8 cellular contexts compared by ENCODE assay signal in the genomic region with DNA sequence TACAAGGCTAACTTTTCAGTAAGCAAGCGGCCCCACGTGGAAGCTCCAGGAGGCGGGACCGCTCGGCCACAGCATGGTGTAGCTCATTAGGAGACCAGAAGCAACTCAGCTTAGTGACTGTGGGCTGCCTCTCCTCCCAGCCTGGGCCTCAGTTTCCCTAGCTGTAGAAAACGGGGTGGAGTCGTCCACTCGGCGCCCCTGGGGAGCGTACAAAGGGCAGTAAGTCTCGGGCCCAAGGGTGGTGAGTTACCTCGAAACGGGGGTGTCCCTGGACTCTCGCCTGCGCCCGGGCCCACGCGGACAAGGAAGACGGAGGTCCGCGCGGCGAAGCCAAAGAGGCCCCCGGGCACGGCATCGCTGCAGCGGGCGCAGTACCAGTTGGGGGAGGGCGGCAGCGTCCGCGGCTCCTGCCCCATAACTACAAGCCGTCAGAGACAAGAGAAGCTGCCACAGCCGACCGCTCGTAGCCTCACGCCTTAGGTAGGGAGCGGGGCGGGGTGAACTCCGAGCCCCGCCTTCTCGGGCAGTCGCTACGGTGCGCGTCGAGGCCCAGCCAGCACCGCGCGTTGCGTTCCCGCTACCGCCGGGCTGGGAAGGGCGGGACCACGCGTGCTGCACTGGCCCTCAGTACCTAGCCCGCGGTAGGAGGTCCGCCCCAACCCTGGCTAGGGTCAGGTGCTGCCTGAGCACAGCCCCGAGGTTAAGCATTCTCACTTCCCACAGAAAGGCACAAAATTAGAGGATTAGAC. TPM values are rescaled to one million over a fixed set of nuclear protein-coding genes. Genes with fewer than 3 reads are reported as not detected.
DNase-seq lines count a peak whose midpoint lies in the region; ATAC-seq and TF ChIP-seq lines count a peak whose summit lies in the region.

A gene with protein sequence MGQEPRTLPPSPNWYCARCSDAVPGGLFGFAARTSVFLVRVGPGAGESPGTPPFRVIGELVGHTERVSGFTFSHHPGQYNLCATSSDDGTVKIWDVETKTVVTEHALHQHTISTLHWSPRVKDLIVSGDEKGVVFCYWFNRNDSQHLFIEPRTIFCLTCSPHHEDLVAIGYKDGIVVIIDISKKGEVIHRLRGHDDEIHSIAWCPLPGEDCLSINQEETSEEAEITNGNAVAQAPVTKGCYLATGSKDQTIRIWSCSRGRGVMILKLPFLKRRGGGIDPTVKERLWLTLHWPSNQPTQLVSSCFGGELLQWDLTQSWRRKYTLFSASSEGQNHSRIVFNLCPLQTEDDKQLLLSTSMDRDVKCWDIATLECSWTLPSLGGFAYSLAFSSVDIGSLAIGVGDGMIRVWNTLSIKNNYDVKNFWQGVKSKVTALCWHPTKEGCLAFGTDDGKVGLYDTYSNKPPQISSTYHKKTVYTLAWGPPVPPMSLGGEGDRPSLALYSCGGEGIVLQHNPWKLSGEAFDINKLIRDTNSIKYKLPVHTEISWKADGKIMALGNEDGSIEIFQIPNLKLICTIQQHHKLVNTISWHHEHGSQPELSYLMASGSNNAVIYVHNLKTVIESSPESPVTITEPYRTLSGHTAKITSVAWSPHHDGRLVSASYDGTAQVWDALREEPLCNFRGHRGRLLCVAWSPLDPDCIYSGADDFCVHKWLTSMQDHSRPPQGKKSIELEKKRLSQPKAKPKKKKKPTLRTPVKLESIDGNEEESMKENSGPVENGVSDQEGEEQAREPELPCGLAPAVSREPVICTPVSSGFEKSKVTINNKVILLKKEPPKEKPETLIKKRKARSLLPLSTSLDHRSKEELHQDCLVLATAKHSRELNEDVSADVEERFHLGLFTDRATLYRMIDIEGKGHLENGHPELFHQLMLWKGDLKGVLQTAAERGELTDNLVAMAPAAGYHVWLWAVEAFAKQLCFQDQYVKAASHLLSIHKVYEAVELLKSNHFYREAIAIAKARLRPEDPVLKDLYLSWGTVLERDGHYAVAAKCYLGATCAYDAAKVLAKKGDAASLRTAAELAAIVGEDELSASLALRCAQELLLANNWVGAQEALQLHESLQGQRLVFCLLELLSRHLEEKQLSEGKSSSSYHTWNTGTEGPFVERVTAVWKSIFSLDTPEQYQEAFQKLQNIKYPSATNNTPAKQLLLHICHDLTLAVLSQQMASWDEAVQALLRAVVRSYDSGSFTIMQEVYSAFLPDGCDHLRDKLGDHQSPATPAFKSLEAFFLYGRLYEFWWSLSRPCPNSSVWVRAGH (N-terminal part only) (minus strand): TSS at position 494 of the 749 bp plus-strand sequence. CDS start 78 bp downstream, at position 416.

- CTCF ChIA-PET in PC-3 (lab: Charles Lee): no interaction called here

- POLR2A ChIA-PET in PC-3 (lab: Charles Lee; ENCODE audit: unreplicated experiment): interaction anchor here (0.6 kb wide), 1 partner anchor 12 kb away, joined by 4 read pairs; no protein-coding TSS in a partner anchor

- H3K27ac Mint-ChIP-seq in activated T-cell treated with anti-CD3 and anti-CD28 coated beads, Interleukin-2, amount 50 U/mL, for 24 hours: peak within 1 kb of the TSS; percentile 90

- no peaks in the 10 kb centered on the region for H4K20me1 ChIP-seq in PC-3 (ENCODE audit: low read length)

- DNase-seq in DMS 273 treated with DMSO at 0.1 percent for 48 hours (lab: John Stamatoyannopoulos, UW) (peak; percentile 59), PC-3 (peak; percentile 86)
- DNase-seq in activated T-cell treated with anti-CD3 and anti-CD28 coated beads, Interleukin-2, amount 50 U/mL, for 24 hours: peak; percentile 90
- DNase-seq in stimulated activated CD8-positive, alpha-beta memory T cell treated with anti-CD3 and anti-CD28 coated beads, Interleukin-7, amount 100 ng/mL, for 24 hours (ENCODE audit: low read depth): peak; percentile 70

- TF ChIP-seq CTCF in PC-3 (conservative IDR thresholded peaks at IDR 0.05; ENCODE audit: low read depth, low read length): no peak

- peaks cover 63% of the 10 kb centered on the region for H3K4me1 Mint-ChIP-seq in activated T-cell treated with anti-CD3 and anti-CD28 coated beads, Interleukin-2, amount 50 U/mL, for 24 hours (ENCODE audit: low read depth)

- H3K9me2 ChIP-seq in PC-3 (replicated peaks; ENCODE audit: low read length): no peaks in the 10 kb centered on the region

- H3K27ac ChIP-seq in HUES64 (ENCODE audit: low read depth, low read length) (peak within 1 kb of the TSS; percentile 23; the same call in 1 of the 2 replicates), PC-3 (ENCODE audit: low read length) (no peak within 1 kb of the TSS), muscle layer of colon (ENCODE audit: low read depth, low read length) (peak within 1 kb of the TSS; percentile 87)

- H3K79me2 ChIP-seq in PC-3 (ENCODE audit: low read length): peaks cover 49% of the 10 kb centered on the region

- H3K9ac ChIP-seq in HUES64 (ENCODE audit: low read depth, low read length) (peak within 1 kb of the TSS; percentile 80), PC-3 (ENCODE audit: low read length) (peak within 1 kb of the TSS; percentile 93), muscle layer of colon (ENCODE audit: low read length) (peak within 1 kb of the TSS; percentile 27)

- ATAC-seq in GM21447 (IDR thresholded peaks at IDR 0.05; ENCODE audit: unreplicated experiment) (peak; percentile 76), PC-3 (peak; percentile 85), esophagus mucosa (peak; percentile 97)

- H3K4me3 ChIP-seq in HUES64 (ENCODE audit: low read length): peak within 1 kb of the TSS; percentile 88
- H3K4me3 ChIP-seq in PC-3 (ENCODE audit: low read length): peak within 1 kb of the TSS; percentile 91
- H3K4me3 ChIP-seq in muscle layer of colon (ENCODE audit: low read depth in 1 of 2, low read length in 2 of 2): peak within 1 kb of the TSS; percentile 86 to 91

- H3K4me2 ChIP-seq in PC-3 (ENCODE audit: low read length): peak within 1 kb of the TSS; percentile 91

- H3K27me3 ChIP-seq in HUES64 (ENCODE audit: insufficient read depth, low read length) (no peaks in the 10 kb centered on the region), PC-3 (ENCODE audit: low read length) (no peaks in the 10 kb centered on the region), muscle layer of colon (ENCODE audit: control insufficient read depth in 1 of 2, insufficient read depth in 2 of 2, low read length in 2 of 2) (no peaks in the 10 kb centered on the region)

- BruUV-seq in PC-3 (replicated peaks; lab: Mats Ljungman, UMichigan): no TSS peak

- peak within 1 kb of the TSS; percentile 95 for H2AFZ ChIP-seq in PC-3 (ENCODE audit: low read length)

- intact Hi-C loops in PC-3 (cut with micrococcal nuclease): no loop called here

- H3K36me3 Mint-ChIP-seq in activated T-cell treated with anti-CD3 and anti-CD28 coated beads, Interleukin-2, amount 50 U/mL, for 24 hours (ENCODE audit: low read depth): peaks cover 64% of the 10 kb centered on the region

- H3K27me3 Mint-ChIP-seq in activated T-cell treated with anti-CD3 and anti-CD28 coated beads, Interleukin-2, amount 50 U/mL, for 24 hours: no peaks in the 10 kb centered on the region

- no peaks in the 10 kb centered on the region for H3K9me3 ChIP-seq in HUES64 (ENCODE audit: insufficient read depth, low read depth, low read length)
- no peaks in the 10 kb centered on the region for H3K9me3 ChIP-seq in PC-3 (ENCODE audit: low read length)
- no peaks in the 10 kb centered on the region for H3K9me3 ChIP-seq in muscle layer of colon (ENCODE audit: low read length)

- H3K4me3 Mint-ChIP-seq in activated T-cell treated with anti-CD3 and anti-CD28 coated beads, Interleukin-2, amount 50 U/mL, for 24 hours: peak within 1 kb of the TSS; percentile 92

- H3F3A ChIP-seq in PC-3 (ENCODE audit: low read length, unreplicated experiment): no peaks in the 10 kb centered on the region

- H3K36me3 ChIP-seq in HUES64 (ENCODE audit: insufficient read depth, low read length): peaks cover 28% of the 10 kb centered on the region
- H3K36me3 ChIP-seq in PC-3 (ENCODE audit: low read depth, low read length): no peaks in the 10 kb centered on the region; the same call in 1 of the 2 replicates
- H3K36me3 ChIP-seq in muscle layer of colon (ENCODE audit: insufficient read depth, low read length): no peaks in the 10 kb centered on the region

- H3K4me1 ChIP-seq in HUES64 (ENCODE audit: insufficient read depth, low read length) (peaks cover 6% of the 10 kb centered on the region), PC-3 (ENCODE audit: insufficient read depth, low read length) (peaks cover 18% of the 10 kb centered on the region), muscle layer of colon (ENCODE audit: insufficient read depth, low read length) (peaks cover 30% of the 10 kb centered on the region)

- WGBS in HUES64: under 1% methylated on average over 61 of the region's 61 CpGs

- no peaks in the 10 kb centered on the region for H3K9me3 Mint-ChIP-seq in activated T-cell treated with anti-CD3 and anti-CD28 coated beads, Interleukin-2, amount 50 U/mL, for 24 hours

RNA-seq across cellular contexts. Expression of the gene that starts here (rescaled TPM):
- 27.6 TPM for polyA plus RNA-seq in HUES64 (2013, experiment 1 of 2)
- 22.3 TPM for polyA plus RNA-seq in HUES64 (2013, experiment 2 of 2)
- total RNA-seq in PC-3 (2014; rRNA removed): 19.8 and 28.2 TPM in 2 replicates
- total RNA-seq in esophagus mucosa: 11.0 TPM

Comparison
In these comparisons a context has a peak if more than half of its experiments do, and no peak if none do; other contexts are left out.
1. H3K9ac ChIP-seq: peak in every context shown above with its lines; median percentile 93 in PC-3; 80 in HUES64; 27 in muscle layer of colon.